Comparison of ENCODE assay signal across 11 cellular contexts in genomic region chr6:33392979-33393378, GRCh38. TPM values are rescaled to one million over a fixed set of nuclear protein-coding genes. Genes with fewer than 3 reads are reported as not detected.
DNase-seq lines count a peak whose midpoint lies in the region; ATAC-seq and TF ChIP-seq lines count a peak whose summit lies in the region.
"Had no signal": no experiment of that assay in that cellular context is flagged by ENCODE, and none has a peak within 500 bp of the region (broad histone marks: within the 10 kb centered on the region; RNA-seq: fewer than 3 reads in every experiment).

No MANE protein-coding gene starts in this region.

- H3K4me3 Mint-ChIP-seq in central memory CD8-positive, alpha-beta T cell: peak overlapping the region; percentile 77

- no peak overlapping the region for H3K27ac ChIP-seq in neuronal stem cell (replicated peaks; ENCODE audit: low read length)

- no peak overlapping the region for H2BK12ac ChIP-seq in neuronal stem cell (ENCODE audit: low read length)

- no peak overlapping the region for H4K91ac ChIP-seq in neuronal stem cell (ENCODE audit: low read depth, low read length, poor library complexity)

- H3K18ac ChIP-seq in neuronal stem cell (ENCODE audit: low read length): no peak overlapping the region

- no peak overlapping the region for H2AFZ ChIP-seq in neuronal stem cell (ENCODE audit: low read length)

- peaks cover 8% of the 10 kb centered on the region for H3K79me1 ChIP-seq in neuronal stem cell (ENCODE audit: low read depth, low read length)

- no CpG with 5 or more reads among the region's 3 CpGs for WGBS in neuronal stem cell (ENCODE audit: extremely low coverage in 2 of 2, insufficient read length in 2 of 2, insufficient replicate concordance in 1 of 2), 2 donors

- H3K9me3 ChIP-seq in MG63: no peaks in the 10 kb centered on the region
- H3K9me3 ChIP-seq in neuronal stem cell (replicated peaks in 1 of 2; ENCODE audit: control insufficient read depth in 2 of 2, insufficient read depth in 1 of 2, low read depth in 1 of 2, low read length in 2 of 2): no peaks in the 10 kb centered on the region

- no peak overlapping the region for H2BK5ac ChIP-seq in neuronal stem cell (ENCODE audit: low read length)

- H3K9ac ChIP-seq in neuronal stem cell (ENCODE audit: low read depth, low read length, poor library complexity): no peak overlapping the region

- no peak for TF ChIP-seq CTCF in GM06990 (IDR thresholded peaks at IDR 0.05; ENCODE audit: insufficient read depth, low read length, poor library complexity, severe bottlenecking)

- no peak for ATAC-seq in central memory CD8-positive, alpha-beta T cell (replicated peaks; ENCODE audit: extremely low read depth, poor library complexity, severe bottlenecking)
- ATAC-seq in HG02852 (IDR thresholded peaks at IDR 0.05; ENCODE audit: unreplicated experiment) (no peak), HG03571 (IDR thresholded peaks at IDR 0.05; ENCODE audit: unreplicated experiment) (no peak)

- H3K36me3 ChIP-seq in GM06990 (ENCODE audit: control insufficient read depth, insufficient read depth, low read length): peaks cover 2% of the 10 kb centered on the region
- peaks cover 8% of the 10 kb centered on the region for H3K36me3 ChIP-seq in MG63
- H3K36me3 ChIP-seq in neuronal stem cell (replicated peaks in 1 of 2; ENCODE audit: control insufficient read depth in 2 of 2, insufficient read depth in 2 of 2, low read length in 2 of 2): peaks cover 7 to 42% of the 10 kb centered on the region in 2 donors

- H3K27me3 Mint-ChIP-seq in central memory CD8-positive, alpha-beta T cell: no peaks in the 10 kb centered on the region

- H2BK15ac ChIP-seq in neuronal stem cell (ENCODE audit: low read length): no peak overlapping the region

- H3K4me3 ChIP-seq in GM06990 (replicated peaks; ENCODE audit: low read depth, low read length) (peak overlapping the region; percentile 93), MG63 (peak overlapping the region; percentile 86), neuronal stem cell (ENCODE audit: low read length in 2 of 2) (peak overlapping the region; percentile 85 to 97)

- peak overlapping the region; percentile 5 for H3K27ac Mint-ChIP-seq in central memory CD8-positive, alpha-beta T cell (ENCODE audit: low read depth)

- DNase-seq in GM06990 (ENCODE audit: extremely low read depth, insufficient read length): no peak
- DNase-seq in MG63: no peak
- no peak for DNase-seq in central memory CD8-positive, alpha-beta T cell (ENCODE audit: low spot score in 2 of 2)
- no peak for DNase-seq in neuronal stem cell (ENCODE audit: low spot score)
- no peak for DNase-seq in NK-92 (lab: John Stamatoyannopoulos, UW; ENCODE audit: unreplicated experiment)
- DNase-seq: amygdala, KG1, SIG-M5, small intestine had no signal

- H3K4ac ChIP-seq in neuronal stem cell (ENCODE audit: low read length): no peak overlapping the region

- H2BK120ac ChIP-seq in neuronal stem cell (ENCODE audit: low read depth, low read length): no peak overlapping the region

- H3K23ac ChIP-seq in neuronal stem cell (ENCODE audit: low read depth, low read length, poor library complexity): no peak overlapping the region

- no peak overlapping the region for H3K14ac ChIP-seq in neuronal stem cell (ENCODE audit: low read length)

- peaks cover 8 to 18% of the 10 kb centered on the region in 2 donors for H3K4me1 ChIP-seq in neuronal stem cell (ENCODE audit: control insufficient read depth in 2 of 2, insufficient read depth in 1 of 2, low read depth in 1 of 2, low read length in 2 of 2)

- H3K27me3 ChIP-seq in GM06990 (replicated peaks; ENCODE audit: control insufficient read depth, insufficient read depth, low read length): no peaks in the 10 kb centered on the region
- no peaks in the 10 kb centered on the region for H3K27me3 ChIP-seq in MG63
- H3K27me3 ChIP-seq in neuronal stem cell (ENCODE audit: control insufficient read depth in 3 of 3, insufficient read depth in 3 of 3, low read depth in 1 of 3, low read length in 3 of 3): no peaks in the 10 kb centered on the region

- H2AK5ac ChIP-seq in neuronal stem cell (ENCODE audit: low read depth, low read length): no peak overlapping the region

- no peak overlapping the region for H4K8ac ChIP-seq in neuronal stem cell (ENCODE audit: low read depth, low read length)

- peaks cover 23% of the 10 kb centered on the region for H3K4me1 Mint-ChIP-seq in central memory CD8-positive, alpha-beta T cell

- peaks cover 10% of the 10 kb centered on the region for H3K36me3 Mint-ChIP-seq in central memory CD8-positive, alpha-beta T cell (ENCODE audit: insufficient read depth)

- no peaks in the 10 kb centered on the region for H3K9me3 Mint-ChIP-seq in central memory CD8-positive, alpha-beta T cell

- H3K4me2 ChIP-seq in neuronal stem cell (ENCODE audit: insufficient read depth, low read length, poor library complexity, severe bottlenecking): peak overlapping the region; percentile 64

RNA-seq across cellular contexts. Expression of gene KIFC1, which starts 1.4 kb away (rescaled TPM):
- 36.6 and 45.5 TPM in 2 replicates for total RNA-seq in MG63 (2014; rRNA removed; shearing (Covaris generic); ENCODE audit: low replicate concordance)
- polyA plus RNA-seq in neuronal stem cell (2013, experiment 1 of 2): 84.1 TPM
- 83.4 TPM for polyA plus RNA-seq in neuronal stem cell (2013, experiment 2 of 2)

RNA-seq across cellular contexts. Expression of gene PHF1, which starts 17.8 kb away (rescaled TPM):
- total RNA-seq in MG63 (2014; rRNA removed; shearing (Covaris generic); ENCODE audit: low replicate concordance): 11.6 and 12.6 TPM in 2 replicates
- polyA plus RNA-seq in neuronal stem cell (2013, experiment 1 of 2): 69.5 TPM
- 68.8 TPM for polyA plus RNA-seq in neuronal stem cell (2013, experiment 2 of 2)

RNA-seq across cellular contexts. Expression of gene CUTA, which starts 24.9 kb away (rescaled TPM):
- 158 and 230 TPM in 2 replicates for total RNA-seq in MG63 (2014; rRNA removed; shearing (Covaris generic); ENCODE audit: low replicate concordance)
- 434 TPM for polyA plus RNA-seq in neuronal stem cell (2013, experiment 1 of 2)
- 420 TPM for polyA plus RNA-seq in neuronal stem cell (2013, experiment 2 of 2)

RNA-seq across cellular contexts. Expression of gene SYNGAP1, which starts 26.9 kb away (rescaled TPM):
- 0.92 and 0.96 TPM in 2 replicates for total RNA-seq in MG63 (2014; rRNA removed; shearing (Covaris generic); ENCODE audit: low replicate concordance)
- 57.5 TPM for polyA plus RNA-seq in neuronal stem cell (2013, experiment 1 of 2)
- 54.1 TPM for polyA plus RNA-seq in neuronal stem cell (2013, experiment 2 of 2)
